ENCODE assay signal across 13 cellular contexts in genomic region chr18:58161659-58162058, GRCh38.
DNase-seq lines count a peak whose midpoint lies in the region; ATAC-seq, FAIRE-seq and TF ChIP-seq lines count a peak whose summit lies in the region.
"Had no signal": no experiment of that assay in that cellular context is flagged by ENCODE, and none has a peak within 500 bp of the region (broad histone marks: within the 10 kb centered on the region; RNA-seq: fewer than 3 reads in every experiment).

No MANE protein-coding gene starts in this region.

- peak; percentile 62 for DNase-seq in ELF-1 (ENCODE audit: low read depth, low spot score)
- DNase-seq in HuH-7.5 (ENCODE audit: low spot score): peak; percentile 21
- DNase-seq in GM12878 (ENCODE audit: low read depth, low spot score): no peak
- DNase-seq in kidney tubule cell (ENCODE audit: low spot score): peak; percentile 33
- no peak for DNase-seq in HuH-7 (ENCODE audit: low spot score)
- no peak for DNase-seq in midbrain (lab: John Stamatoyannopoulos, UW)
- DNase-seq in activated CD4-positive, CD25-positive, alpha-beta regulatory T cell treated with anti-CD3 and anti-CD28 coated beads, Interleukin-2, amount 50 U/mL, for 72 hours: no peak
- DNase-seq: activated CD4-positive, alpha-beta T cell treated with anti-CD3 and anti-CD28 coated beads for 36 hours; brain microvascular endothelial cell; KG1; kidney; SHP77 treated with DMSO at 0.1 percent for 48 hours had no signal

- H3K4me2 ChIP-seq in GM12878 (ENCODE audit: control insufficient read depth, insufficient read depth): no peak overlapping the region

- intact Hi-C loops in GM12878 (cut with micrococcal nuclease; ENCODE audit: unreplicated experiment): no loop called here

- TF ChIP-seq CTCF in GM12878 (IDR thresholded peaks at IDR 0.05 in 2 of 3, conservative IDR thresholded peaks at IDR 0.05 in 1 of 3; ENCODE audit: control insufficient read depth in 2 of 3, extremely low read depth in 1 of 3, insufficient read depth in 1 of 3, low read depth in 3 of 3, low read length in 3 of 3) (no peak), gastroesophageal sphincter (IDR thresholded peaks at IDR 0.05) (no peak)

- H3K4me3 ChIP-seq in GM12878: no peak overlapping the region
- no peak overlapping the region for H3K4me3 ChIP-seq in gastroesophageal sphincter

- H3K9ac ChIP-seq in GM12878 (ENCODE audit: control insufficient read depth, insufficient read depth, low read length): no peak overlapping the region

- in situ Hi-C loops in GM12878 (cut with MboI): no loop called here

- TF ChIP-seq POLR2A in GM12878 (IDR thresholded peaks at IDR 0.05; ENCODE audit: low read depth, low read length) (no peak), gastroesophageal sphincter (IDR thresholded peaks at IDR 0.05) (no peak)

- POLR2A ChIA-PET in GM12878 (lab: Charles Lee): interaction anchor here (1.0 kb wide), 1 partner anchor 11 kb away, joined by 5 read pairs; no protein-coding TSS in a partner anchor

- H3K36me3 ChIP-seq in GM12878 (ENCODE audit: control insufficient read depth in 2 of 2, insufficient read depth in 2 of 2, low read length in 1 of 2) (no peaks in the 10 kb centered on the region), gastroesophageal sphincter (peaks cover 0 to 6% of the 10 kb centered on the region in 2 donors)
- H3K36me3 ChIP-seq: brain microvascular endothelial cell had no signal

- FAIRE-seq in GM12878 (lab: Jason Lieb, UNC): no peak

- ATAC-seq in GM12878 (peak; percentile 61), gastroesophageal sphincter (no peak)
- ATAC-seq: activated CD4-positive, alpha-beta T cell treated with anti-CD3 and anti-CD28 coated beads for 36 hours had no signal

- CTCF ChIA-PET in GM12878 (lab: Yijun Ruan, JAX): interaction anchor here (0.6 kb wide), 1 partner anchor 72 kb away, joined by 3 read pairs; no protein-coding TSS in a partner anchor

- RAD21 ChIA-PET in GM12878 (lab: Charles Lee; ENCODE audit: unreplicated experiment): no interaction called here

- H3K4me1 ChIP-seq in GM12878 (ENCODE audit: control insufficient read depth, insufficient read depth, low read length) (no peaks in the 10 kb centered on the region), gastroesophageal sphincter (no peaks in the 10 kb centered on the region)

- 26% methylated on average over 3 of the region's 3 CpGs for WGBS in GM12878 (ENCODE audit: insufficient coverage, insufficient replicate concordance, low lambda C conversion rate, missing lambda C conversion rate)
- WGBS in gastroesophageal sphincter (ENCODE audit: low coverage in 1 of 2), 2 donors: 60 to 82% methylated on average over 3 of the region's 3 CpGs

- H3K9me3 ChIP-seq in GM12878 (replicated peaks; ENCODE audit: control insufficient read depth, insufficient read depth, low read length): no peaks in the 10 kb centered on the region
- H3K9me3 ChIP-seq in gastroesophageal sphincter: no peaks in the 10 kb centered on the region

- no peak for TF ChIP-seq RAD21 in GM12878 (IDR thresholded peaks at IDR 0.05; ENCODE audit: insufficient read depth, low read depth, low read length)

- no peak overlapping the region for H3K27ac ChIP-seq in GM12878 (ENCODE audit: control insufficient read depth, insufficient read depth)
- no peak overlapping the region for H3K27ac ChIP-seq in gastroesophageal sphincter
- H3K27ac ChIP-seq: brain microvascular endothelial cell had no signal

- H3K79me2 ChIP-seq in GM12878 (ENCODE audit: control insufficient read depth, insufficient read depth, low read length): no peaks in the 10 kb centered on the region

- H3K27me3 ChIP-seq in GM12878 (replicated peaks in 1 of 2; ENCODE audit: control insufficient read depth in 2 of 2, insufficient read depth in 2 of 2, low read length in 1 of 2): no peaks in the 10 kb centered on the region
- H3K27me3 ChIP-seq in gastroesophageal sphincter: no peaks in the 10 kb centered on the region
- H3K27me3 ChIP-seq: brain microvascular endothelial cell had no signal

- SMC1A ChIA-PET in GM12878 (lab: Charles Lee; ENCODE audit: uncharacterized antibody, unreplicated experiment): interaction anchor here (1.1 to 2.5 kb wide), 3 partner anchors 12 to 119 kb away, joined by 3 to 8 read pairs (median 3); no protein-coding TSS in a partner anchor

- BruUV-seq in GM12878 (replicated peaks; lab: Mats Ljungman, UMichigan): no TSS peak

- H2AFZ ChIP-seq in GM12878 (ENCODE audit: control insufficient read depth, low read depth, low read length): no peak overlapping the region

- TF ChIP-seq EP300 in GM12878 (IDR thresholded peaks at IDR 0.05; ENCODE audit: borderline replicate concordance in 1 of 2, control insufficient read depth in 1 of 2, low read depth in 2 of 2, low read length in 2 of 2) (no peak), gastroesophageal sphincter (IDR thresholded peaks at IDR 0.05) (no peak)

- no peaks in the 10 kb centered on the region for H4K20me1 ChIP-seq in GM12878 (ENCODE audit: control insufficient read depth, insufficient read depth)

TF ChIP-seq in GM12878, 131 proteins besides CTCF, POLR2A, EP300 and RAD21 (continues in another document):
- no peak for TF ChIP-seq ZBTB33 (IDR thresholded peaks at IDR 0.05)
- TF ChIP-seq NFYA (IDR thresholded peaks at IDR 0.05; ENCODE audit: borderline replicate concordance, low read depth, low read length): no peak
- TF ChIP-seq REST (IDR thresholded peaks at IDR 0.05; ENCODE audit: low read depth, low read length): no peak
- no peak for TF ChIP-seq RFX5 (IDR thresholded peaks at IDR 0.05; ENCODE audit: low read depth, low read length)
- TF ChIP-seq SIX5 (IDR thresholded peaks at IDR 0.05; ENCODE audit: low read depth, low read length, severe bottlenecking): no peak
- no peak for TF ChIP-seq ETV6 (conservative IDR thresholded peaks at IDR 0.05 in 1 of 2, IDR thresholded peaks at IDR 0.05 in 1 of 2; ENCODE audit: borderline replicate concordance in 1 of 2, low read depth in 1 of 2)
- no peak for TF ChIP-seq HSF1 (IDR thresholded peaks at IDR 0.05; ENCODE audit: low read depth, low read length)
- no peak for TF ChIP-seq ATF3 (IDR thresholded peaks at IDR 0.05; ENCODE audit: borderline replicate concordance, extremely low read depth, low read depth, low read length)
- no peak for TF ChIP-seq STAT3 (IDR thresholded peaks at IDR 0.05; ENCODE audit: low read depth, low read length)

Comparison
In these comparisons a context has a peak if more than half of its experiments do, and no peak if none do; other contexts are left out.
1. DNase-seq: peak in ELF-1 (single experiment), HuH-7.5 (single experiment) and kidney tubule cell (single experiment); none in GM12878 (single experiment), HuH-7 (single experiment), midbrain (single experiment) and activated CD4-positive, CD25-positive, alpha-beta regulatory T cell treated with anti-CD3 and anti-CD28 coated beads, Interleukin-2, amount 50 U/mL, for 72 hours (single experiment).